Comparison of ENCODE assay signal across 12 cellular contexts in the genomic region with DNA sequence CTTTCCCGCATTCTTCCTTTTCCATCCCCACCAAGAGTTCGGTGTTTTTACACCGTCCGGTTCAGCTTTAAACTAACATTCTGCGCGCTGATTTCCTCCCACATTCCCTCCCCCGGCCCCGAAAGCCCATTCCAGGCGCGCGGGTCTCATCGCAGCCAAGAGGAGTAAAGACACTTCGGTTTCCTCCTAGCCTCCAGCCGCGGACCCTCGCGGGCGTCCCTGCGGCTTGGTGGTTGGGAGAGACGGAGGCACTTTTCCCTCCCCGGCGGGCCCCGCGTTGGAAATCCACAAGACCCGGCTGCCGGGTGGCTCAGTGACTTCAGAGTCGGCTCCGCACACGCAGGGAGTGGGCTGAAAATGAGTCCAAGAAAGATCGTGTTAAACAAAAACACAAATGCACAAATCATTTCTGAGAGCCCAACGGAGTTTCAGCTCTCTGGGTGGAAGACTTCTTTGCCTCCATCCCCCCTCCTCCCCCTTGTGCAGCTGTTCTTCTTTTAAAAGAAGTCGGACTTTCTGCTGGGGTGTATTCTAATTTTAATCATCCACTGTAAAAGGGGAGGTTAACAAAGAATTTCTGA. TPM values are rescaled to one million over a fixed set of nuclear protein-coding genes. Genes with fewer than 3 reads are reported as not detected.
DNase-seq lines count a peak whose midpoint lies in the region; ATAC-seq and TF ChIP-seq lines count a peak whose summit lies in the region.
"Had no signal": no experiment of that assay in that cellular context is flagged by ENCODE, and none has a peak within 500 bp of the region (broad histone marks: within the 10 kb centered on the region; RNA-seq: fewer than 3 reads in every experiment).

No MANE protein-coding gene starts in this region.

- 5% methylated on average over 26 to 30 of the region's 32 CpGs for WGBS in thyroid gland, 2 donors

- no peak overlapping the region for H3K27ac ChIP-seq in GM23338 (ENCODE audit: low read depth)
- H3K27ac ChIP-seq in neural cell (ENCODE audit: low read length) = peak overlapping the region; percentile 65
- H3K27ac ChIP-seq in thyroid gland = no peak overlapping the region
- H3K27ac ChIP-seq: sigmoid colon had no signal

- H3K4me3 Mint-ChIP-seq in CD14-positive monocyte (peak overlapping the region; percentile 51 to 82), GM23338 (peak overlapping the region; percentile 73)

- H3K9me3 ChIP-seq in neural cell (ENCODE audit: low read length) (no peaks in the 10 kb centered on the region), thyroid gland (no peaks in the 10 kb centered on the region)
- H3K9me3 ChIP-seq: sigmoid colon had no signal

- H3K4me3 ChIP-seq in GM23338 = peak overlapping the region; percentile 52
- peak overlapping the region; percentile 80 for H3K4me3 ChIP-seq in neural cell (ENCODE audit: low read length)
- no peak overlapping the region for H3K4me3 ChIP-seq in thyroid gland (replicated peaks in 1 of 3)
- H3K4me3 ChIP-seq: sigmoid colon had no signal

- H3K4me1 ChIP-seq in GM23338 (ENCODE audit: insufficient read depth) (peaks cover 31% of the 10 kb centered on the region), thyroid gland (peaks cover 5 to 24% of the 10 kb centered on the region in 2 donors)

- H2AFZ ChIP-seq in GM23338 (0 out of 2 replicates have a peak overlapping the region, but pooled peaks have one; percentile 10), neural cell (ENCODE audit: low read depth, low read length) (no peak overlapping the region)

- H3K9me2 ChIP-seq in GM23338 (ENCODE audit: insufficient read depth) = no peaks in the 10 kb centered on the region
- no peaks in the 10 kb centered on the region for H3K9me2 ChIP-seq in neural cell (ENCODE audit: insufficient read depth, low read length)

- TF ChIP-seq EP300 in neural cell (conservative IDR thresholded peaks at IDR 0.05; ENCODE audit: poor library complexity, severe bottlenecking) = no peak

- no peaks in the 10 kb centered on the region for H3K79me2 ChIP-seq in GM23338 (replicated peaks; ENCODE audit: insufficient read depth)
- peaks cover 18% of the 10 kb centered on the region for H3K79me2 ChIP-seq in neural cell (replicated peaks; ENCODE audit: insufficient read depth, low read length)

- no peak overlapping the region for H3K27ac Mint-ChIP-seq in CD14-positive monocyte
- no peak overlapping the region for H3K27ac Mint-ChIP-seq in GM23338

- H4K20me1 ChIP-seq in GM23338 (replicated peaks; ENCODE audit: insufficient read depth) = no peaks in the 10 kb centered on the region
- no peaks in the 10 kb centered on the region for H4K20me1 ChIP-seq in neural cell (ENCODE audit: insufficient read depth)

- H3K4me1 Mint-ChIP-seq in CD14-positive monocyte (peaks cover 47% of the 10 kb centered on the region), GM23338 (peaks cover 33% of the 10 kb centered on the region)

- intact Hi-C loops in CD14-positive monocyte (cut with micrococcal nuclease) = no loop called here
- intact Hi-C loops in thyroid gland (cut with DNase I) = no loop called here

- peak overlapping the region; percentile 64 for H3K9ac ChIP-seq in neural cell (ENCODE audit: low read length)

- H3K4me2 ChIP-seq in GM23338 (peak overlapping the region; percentile 75), neural cell (ENCODE audit: low read length) (peak overlapping the region; percentile 48)

- DNase-seq in CD14-positive monocyte (ENCODE audit: low spot score) (no peak), GM23338 (ENCODE audit: low spot score) (no peak), astrocyte of the hippocampus (ENCODE audit: low read depth, low spot score) (peak; percentile 62), thyroid gland (no peak)
- DNase-seq in effector CD8-positive, alpha-beta T cell (lab: John Stamatoyannopoulos, UW) = no peak
- DNase-seq: aorta, NCI-H1092 treated with DMSO at 0.1 percent for 48 hours, sigmoid colon, T1000 had no signal

- peaks cover 79 to 91% (median 87%) of the 10 kb centered on the region in 3 donors for H3K27me3 Mint-ChIP-seq in CD14-positive monocyte (ENCODE audit: low read depth in 3 of 3)
- peaks cover 88% of the 10 kb centered on the region for H3K27me3 Mint-ChIP-seq in GM23338 (ENCODE audit: insufficient read depth, low read depth, poor library complexity)

- H3F3A ChIP-seq in GM23338 (replicated peaks; ENCODE audit: low read depth) = no peaks in the 10 kb centered on the region
- H3F3A ChIP-seq in neural cell (ENCODE audit: insufficient read depth, low read length, poor library complexity, severe bottlenecking) = no peaks in the 10 kb centered on the region

- H3K36me3 ChIP-seq in GM23338 (ENCODE audit: insufficient read depth) (no peaks in the 10 kb centered on the region), neural cell (ENCODE audit: insufficient read depth, low read length) (no peaks in the 10 kb centered on the region), thyroid gland (no peaks in the 10 kb centered on the region)
- H3K36me3 ChIP-seq: sigmoid colon had no signal

- peak; percentile 13 for TF ChIP-seq RAD21 in neural cell (conservative IDR thresholded peaks at IDR 0.05)

- TF ChIP-seq CTCF in CD14-positive monocyte (IDR thresholded peaks at IDR 0.05) (no peak), GM23338 (conservative IDR thresholded peaks at IDR 0.05; ENCODE audit: low read depth in 2 of 2) (no peak), neural cell (IDR thresholded peaks at IDR 0.05; ENCODE audit: poor library complexity, severe bottlenecking) (no peak), thyroid gland (IDR thresholded peaks at IDR 0.05) (no peak)

- TF ChIP-seq POLR2A in thyroid gland (IDR thresholded peaks at IDR 0.05) = no peak

- ATAC-seq in GM23338 = no peak
- ATAC-seq in HG03045 (IDR thresholded peaks at IDR 0.05; ENCODE audit: unreplicated experiment) = no peak

- H3K36me3 Mint-ChIP-seq in CD14-positive monocyte = peaks cover 0 to 14% of the 10 kb centered on the region in 2 donors
- peaks cover 3% of the 10 kb centered on the region; the same call in 1 of the 3 replicates for H3K36me3 Mint-ChIP-seq in GM23338 (ENCODE audit: low read depth)

- peaks cover 0 to 56% (median 45%) of the 10 kb centered on the region in 7 donors for H3K9me3 Mint-ChIP-seq in CD14-positive monocyte
- 0 out of 3 replicates have a peak, but pooled peaks cover 3% of the 10 kb centered on the region for H3K9me3 Mint-ChIP-seq in GM23338

- H3K27me3 ChIP-seq in GM23338 (ENCODE audit: insufficient read depth) (peaks cover 95% of the 10 kb centered on the region), neural cell (ENCODE audit: insufficient read depth, low read depth, low read length) (peaks cover 30% of the 10 kb centered on the region), thyroid gland (peaks cover 54% of the 10 kb centered on the region)

TF ChIP-seq in neural cell, 6 proteins besides CTCF, POLR2A, EP300 and RAD21:
- TF ChIP-seq TAF1 (IDR thresholded peaks at IDR 0.05; ENCODE audit: low read depth) (no peak), EZH2 (IDR thresholded peaks at IDR 0.05; ENCODE audit: borderline replicate concordance, insufficient read depth, low read length, poor library complexity, severe bottlenecking) (no peak), POLR2AphosphoS5 (IDR thresholded peaks at IDR 0.05) (peak; percentile 19)
- TF ChIP-seq, protein P1, sequence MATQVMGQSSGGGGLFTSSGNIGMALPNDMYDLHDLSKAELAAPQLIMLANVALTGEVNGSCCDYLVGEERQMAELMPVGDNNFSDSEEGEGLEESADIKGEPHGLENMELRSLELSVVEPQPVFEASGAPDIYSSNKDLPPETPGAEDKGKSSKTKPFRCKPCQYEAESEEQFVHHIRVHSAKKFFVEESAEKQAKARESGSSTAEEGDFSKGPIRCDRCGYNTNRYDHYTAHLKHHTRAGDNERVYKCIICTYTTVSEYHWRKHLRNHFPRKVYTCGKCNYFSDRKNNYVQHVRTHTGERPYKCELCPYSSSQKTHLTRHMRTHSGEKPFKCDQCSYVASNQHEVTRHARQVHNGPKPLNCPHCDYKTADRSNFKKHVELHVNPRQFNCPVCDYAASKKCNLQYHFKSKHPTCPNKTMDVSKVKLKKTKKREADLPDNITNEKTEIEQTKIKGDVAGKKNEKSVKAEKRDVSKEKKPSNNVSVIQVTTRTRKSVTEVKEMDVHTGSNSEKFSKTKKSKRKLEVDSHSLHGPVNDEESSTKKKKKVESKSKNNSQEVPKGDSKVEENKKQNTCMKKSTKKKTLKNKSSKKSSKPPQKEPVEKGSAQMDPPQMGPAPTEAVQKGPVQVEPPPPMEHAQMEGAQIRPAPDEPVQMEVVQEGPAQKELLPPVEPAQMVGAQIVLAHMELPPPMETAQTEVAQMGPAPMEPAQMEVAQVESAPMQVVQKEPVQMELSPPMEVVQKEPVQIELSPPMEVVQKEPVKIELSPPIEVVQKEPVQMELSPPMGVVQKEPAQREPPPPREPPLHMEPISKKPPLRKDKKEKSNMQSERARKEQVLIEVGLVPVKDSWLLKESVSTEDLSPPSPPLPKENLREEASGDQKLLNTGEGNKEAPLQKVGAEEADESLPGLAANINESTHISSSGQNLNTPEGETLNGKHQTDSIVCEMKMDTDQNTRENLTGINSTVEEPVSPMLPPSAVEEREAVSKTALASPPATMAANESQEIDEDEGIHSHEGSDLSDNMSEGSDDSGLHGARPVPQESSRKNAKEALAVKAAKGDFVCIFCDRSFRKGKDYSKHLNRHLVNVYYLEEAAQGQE (IDR thresholded peaks at IDR 0.05; ENCODE audit: borderline replicate concordance) = no peak
TF ChIP-seq in neural cell: peak in this region for 1.

RNA-seq across cellular contexts. Expression of a gene that starts 2.0 kb away (rescaled TPM):
- polyA plus RNA-seq in CD14-positive monocyte (not detected), GM23338 (2016; fragmentation: Nextera tagmentation; extraction: Ambion mirVana) (0.07 and 0.13 TPM in 2 replicates), neural cell (39.2 and 42.8 TPM in 2 replicates)
- total RNA-seq in GM23338 (2014; rRNA removed; shearing (Covaris generic)) = not detected in 2 replicates
- 39.8 and 49.2 TPM in 2 replicates for polyA minus RNA-seq in neural cell
- total RNA-seq in thyroid gland = 1 to 10 TPM in 1 of 4 donors, not detected in 3; 1.9 TPM
- total RNA-seq: aorta, mesenteric fat pad, sigmoid colon had no signal
- polyA plus RNA-seq: aorta had no signal

Comparison
In these comparisons a context has a peak if more than half of its experiments do, and no peak if none do; other contexts are left out.
1. H3K4me3 ChIP-seq: peak in GM23338 (single experiment) and neural cell (single experiment); none in thyroid gland (0 of 3).
2. RNA of a gene that starts 2.0 kb away (polyA plus RNA-seq): 39.2 to 42.8 TPM in neural cell; 0.07 to 0.13 TPM in GM23338 and not detected in CD14-positive monocyte; every median in the first group is over 10 times any median in the second.